Comparison of ENCODE assay signal across 19 cellular contexts in genomic region chr6:70753870-70754269, GRCh38.
A peak's percentile ranks its signal among the peaks of the same experiment; 100 is the strongest.
DNase-seq lines count a peak whose midpoint lies in the region; ATAC-seq, FAIRE-seq and TF ChIP-seq lines count a peak whose summit lies in the region.
"Had no signal": no experiment of that assay in that cellular context is flagged by ENCODE, and none has a peak within 500 bp of the region (broad histone marks: within the 10 kb centered on the region; RNA-seq: fewer than 3 reads in every experiment).

No MANE protein-coding gene starts in this region.

- no peaks in the 10 kb centered on the region for H3K27me3 Mint-ChIP-seq in CD14-positive monocyte (ENCODE audit: low read depth in 3 of 3)
- H3K27me3 Mint-ChIP-seq: CD4-positive, alpha-beta T cell; CD8-positive, alpha-beta memory T cell had no signal

- peak; percentile 9 for FAIRE-seq in islet of Langerhans (lab: Jason Lieb, UNC)
- FAIRE-seq: D721Med, GM12878, H54 had no signal

- H3K36me3 ChIP-seq in parathyroid adenoma (ENCODE audit: control insufficient read depth, insufficient read depth, low read length): no peaks in the 10 kb centered on the region
- H3K36me3 ChIP-seq: HAP-1 had no signal

- H3K27ac Mint-ChIP-seq in CD14-positive monocyte: peak overlapping the region in 6 of 7 donors; percentile 30 to 87 (median 78)
- H3K27ac Mint-ChIP-seq: CD4-positive, alpha-beta T cell; CD8-positive, alpha-beta memory T cell had no signal

- peaks cover 11% of the 10 kb centered on the region in 2 donors for H3K36me3 Mint-ChIP-seq in CD14-positive monocyte

- H3K4me2 ChIP-seq in parathyroid adenoma (ENCODE audit: low read length): no peak overlapping the region

- peak overlapping the region; percentile 54 for H3K27ac ChIP-seq in parathyroid adenoma

- H3K27me3 ChIP-seq in parathyroid adenoma (ENCODE audit: control insufficient read depth, insufficient read depth, low read length): no peaks in the 10 kb centered on the region

- H3K9ac ChIP-seq in parathyroid adenoma: no peak overlapping the region

- no peak overlapping the region for H3K4me3 ChIP-seq in parathyroid adenoma (ENCODE audit: low read depth, low read length)
- H3K4me3 ChIP-seq: GM12878, HAP-1 had no signal

- no peak overlapping the region for H3K4me3 Mint-ChIP-seq in CD14-positive monocyte
- H3K4me3 Mint-ChIP-seq: CD4-positive, alpha-beta T cell; CD8-positive, alpha-beta memory T cell had no signal

- peaks cover 0 to 6% (median 0%) of the 10 kb centered on the region in 7 donors for H3K9me3 Mint-ChIP-seq in CD14-positive monocyte
- H3K9me3 Mint-ChIP-seq: CD4-positive, alpha-beta T cell had no signal

- peaks cover 2% of the 10 kb centered on the region for H3K79me2 ChIP-seq in parathyroid adenoma

- intact Hi-C loops in CD14-positive monocyte (cut with micrococcal nuclease): no loop called here

- ATAC-seq in GM19395 (IDR thresholded peaks at IDR 0.05; ENCODE audit: unreplicated experiment): no peak
- ATAC-seq: GM12878 had no signal

- no peak overlapping the region for H2AFZ ChIP-seq in parathyroid adenoma

- no peak for TF ChIP-seq CTCF in CD14-positive monocyte (IDR thresholded peaks at IDR 0.05)
- no peak for TF ChIP-seq CTCF in parathyroid adenoma (IDR thresholded peaks at IDR 0.05)

- H3K9me3 ChIP-seq in parathyroid adenoma (ENCODE audit: control insufficient read depth, low read length): no peaks in the 10 kb centered on the region
- H3K9me3 ChIP-seq: HAP-1 had no signal

- H3K4me1 Mint-ChIP-seq in CD14-positive monocyte: peaks cover 4% of the 10 kb centered on the region

- H3K4me1 ChIP-seq in parathyroid adenoma: peaks cover 4% of the 10 kb centered on the region

- no peak for DNase-seq in CD14-positive monocyte (ENCODE audit: low spot score)
- peak; percentile 56 for DNase-seq in CD1c-positive myeloid dendritic cell (ENCODE audit: extremely low spot score)
- no peak for DNase-seq in central memory CD4-positive, alpha-beta T cell
- DNase-seq in activated T-cell treated with anti-CD3 and anti-CD28 coated beads for 4 hours: no peak
- DNase-seq: C1 segment of cervical spinal cord; CD4-positive, alpha-beta T cell; CD8-positive, alpha-beta memory T cell; DMS 273 treated with DMSO at 0.1 percent for 48 hours; DMS79; EL; GDM1; GOT3 had no signal
